In genomic region chr13:110444226-110444653, GRCh38 we compare ENCODE assay signal across 10 cellular contexts.
DNase-seq lines count a peak whose midpoint lies in the region; ATAC-seq lines count a peak whose summit lies in the region.
"Had no signal": no experiment of that assay in that cellular context is flagged by ENCODE, and none has a peak within 500 bp of the region (broad histone marks: within the 10 kb centered on the region; RNA-seq: fewer than 3 reads in every experiment).

No MANE protein-coding gene starts in this region.

- ATAC-seq in GM19438 (IDR thresholded peaks at IDR 0.05; ENCODE audit: low read depth, unreplicated experiment) (peak; percentile 63), Right ventricle myocardium inferior (peak; percentile 64)

- H3K4me1 Mint-ChIP-seq in CD4-positive, alpha-beta memory T cell: no peaks in the 10 kb centered on the region

- H3K9me3 Mint-ChIP-seq in CD4-positive, alpha-beta memory T cell: no peaks in the 10 kb centered on the region
- H3K9me3 Mint-ChIP-seq: T-helper 1 cell treated with Interleukin-12 subunit alpha and Interleukin-12 subunit beta and Interleukin-4 antibody, amounts not matched to agents 30 μg/mL and 1 μg/mL, for 36 hours had no signal

- no peaks in the 10 kb centered on the region for H3K36me3 ChIP-seq in CD4-positive, alpha-beta memory T cell (ENCODE audit: insufficient read depth, low read length)

- H3K4me1 ChIP-seq in CD4-positive, alpha-beta memory T cell (ENCODE audit: insufficient read depth, low read length): no peaks in the 10 kb centered on the region
- H3K4me1 ChIP-seq: gastrocnemius medialis had no signal

- intact Hi-C loops in Right ventricle myocardium inferior (cut with DNase I): loop anchor here (5.0 kb wide), 1 partner anchor 222 kb away; no protein-coding TSS in a partner anchor
- intact Hi-C loops in CD4-positive, alpha-beta memory T cell (cut with micrococcal nuclease): no loop called here

- H3K27ac ChIP-seq in CD4-positive, alpha-beta memory T cell (ENCODE audit: low read depth, low read length): no peak overlapping the region
- H3K27ac ChIP-seq: gastrocnemius medialis had no signal

- H3K36me3 Mint-ChIP-seq in CD4-positive, alpha-beta memory T cell: no peaks in the 10 kb centered on the region

- H3K9me3 ChIP-seq in CD4-positive, alpha-beta memory T cell (ENCODE audit: control insufficient read depth in 1 of 2, low read length in 2 of 2): no peaks in the 10 kb centered on the region
- H3K9me3 ChIP-seq: gastrocnemius medialis had no signal

- POLR2A ChIA-PET in CD4-positive, alpha-beta memory T cell (lab: Charles Lee; ENCODE audit: partially characterized antibody): no interaction called here

- DNase-seq in AG20443 (ENCODE audit: low spot score): peak; percentile 35
- peak; percentile 35 for DNase-seq in NCI-H226
- no peak for DNase-seq in Right ventricle myocardium inferior (ENCODE audit: missing footprints)
- no peak for DNase-seq in CD4-positive, alpha-beta memory T cell
- DNase-seq in NK-92 (lab: John Stamatoyannopoulos, UW; ENCODE audit: unreplicated experiment): no peak
- DNase-seq in activated gamma-delta T cell (lab: John Stamatoyannopoulos, UW): no peak
- DNase-seq in NCI-H1048 (lab: John Stamatoyannopoulos, UW): no peak
- DNase-seq: gastrocnemius medialis had no signal

- no peak overlapping the region for H3K4me3 Mint-ChIP-seq in CD4-positive, alpha-beta memory T cell
- H3K4me3 Mint-ChIP-seq: T-helper 1 cell treated with Interleukin-12 subunit alpha and Interleukin-12 subunit beta and Interleukin-4 antibody, amounts not matched to agents 30 μg/mL and 1 μg/mL, for 36 hours had no signal

- H3K27ac Mint-ChIP-seq in CD4-positive, alpha-beta memory T cell: no peak overlapping the region
- H3K27ac Mint-ChIP-seq: T-helper 1 cell treated with Interleukin-12 subunit alpha and Interleukin-12 subunit beta and Interleukin-4 antibody, amounts not matched to agents 30 μg/mL and 1 μg/mL, for 36 hours had no signal

- H3K27me3 Mint-ChIP-seq in CD4-positive, alpha-beta memory T cell: peaks cover 17 to 23% of the 10 kb centered on the region in 2 donors

- H3K4me3 ChIP-seq in CD4-positive, alpha-beta memory T cell (ENCODE audit: low read length in 2 of 2): no peak overlapping the region
- H3K4me3 ChIP-seq: gastrocnemius medialis had no signal

- H3K27me3 ChIP-seq in CD4-positive, alpha-beta memory T cell (ENCODE audit: insufficient read depth, low read length): peaks cover 5% of the 10 kb centered on the region
- H3K27me3 ChIP-seq: gastrocnemius medialis had no signal

- CTCF ChIA-PET in CD4-positive, alpha-beta memory T cell (lab: Charles Lee; ENCODE audit: partially characterized antibody): interaction anchor here (1.3 to 1.5 kb wide), 2 partner anchors 11 to 150 kb away, joined by 3 to 8 read pairs; no protein-coding TSS in a partner anchor

Comparison
In these comparisons a context has a peak if more than half of its experiments do, and no peak if none do; other contexts are left out.
1. DNase-seq: peak in AG20443 (single experiment) and NCI-H226 (single experiment); none in Right ventricle myocardium inferior (single experiment), CD4-positive, alpha-beta memory T cell (0 of 5), NK-92 (single experiment), activated gamma-delta T cell (single experiment) and NCI-H1048 (single experiment).